In genomic region chr4:28702571-28702970, GRCh38 we compare ENCODE assay signal across 18 cellular contexts.
"Had no signal": no experiment of that assay in that cellular context is flagged by ENCODE, and none has a peak within 500 bp of the region (broad histone marks: within the 10 kb centered on the region; RNA-seq: fewer than 3 reads in every experiment).

No MANE protein-coding gene starts in this region.

- H3K27me3 Mint-ChIP-seq: activated naive CD8-positive, alpha-beta T cell treated with anti-CD3 and anti-CD28 coated beads for 36 hours; stimulated activated naive CD8-positive, alpha-beta T cell treated with anti-CD3 and anti-CD28 coated beads, Interleukin-15, Interleukin-2, amounts not matched to agents 100 ng/mL and 50 ng/mL, for 24 hours had no signal

- H3K4me3 Mint-ChIP-seq: activated naive CD8-positive, alpha-beta T cell treated with anti-CD3 and anti-CD28 coated beads for 36 hours; activated T-cell treated with anti-CD3 and anti-CD28 coated beads, Interleukin-2, amount 50 U/mL, for 72 hours; nephron; stimulated activated naive CD8-positive, alpha-beta T cell treated with anti-CD3 and anti-CD28 coated beads, Interleukin-15, Interleukin-2, amounts not matched to agents 100 ng/mL and 50 ng/mL, for 24 hours; T-helper 2 cell treated with Interferon-gamma antibody and Interleukin-4, amounts not matched to agents 5 μg/mL and 100 μg/mL, for 36 hours had no signal

- H3K79me2 ChIP-seq: hepatocyte had no signal

- H3K4me1 Mint-ChIP-seq: activated naive CD8-positive, alpha-beta T cell treated with anti-CD3 and anti-CD28 coated beads for 36 hours; nephron had no signal

- H3K4me1 ChIP-seq: sigmoid colon, upper lobe of left lung had no signal

- H2AFZ ChIP-seq: hepatocyte had no signal

- H3K4me3 ChIP-seq: hepatocyte, sigmoid colon, upper lobe of left lung had no signal

- H3K4me2 ChIP-seq: hepatocyte had no signal

- ATAC-seq: activated T-cell treated with anti-CD3 and anti-CD28 coated beads, Interleukin-2, amount 50 U/mL, for 72 hours had no signal

- H3K9me3 ChIP-seq: sigmoid colon, upper lobe of left lung had no signal

- H3K36me3 ChIP-seq: sigmoid colon, upper lobe of left lung had no signal

- H3K27ac ChIP-seq: epithelial cell of prostate, hepatocyte, sigmoid colon, upper lobe of left lung had no signal

- H3K27me3 ChIP-seq: hepatocyte, sigmoid colon, upper lobe of left lung had no signal

- DNase-seq: activated CD4-positive, alpha-beta T cell treated with anti-CD3 and anti-CD28 coated beads, Interleukin-2, amount 50 U/mL, for 48 hours; activated CD4-positive, CD25-positive, alpha-beta regulatory T cell treated with anti-CD3 and anti-CD28 coated beads, Interleukin-2, amount 50 U/mL, for 72 hours; activated gamma-delta T cell treated with Interleukin-2 at 50 U/mL for 16 hours; activated naive CD8-positive, alpha-beta T cell treated with anti-CD3 and anti-CD28 coated beads for 36 hours; activated T-cell treated with anti-CD3 and anti-CD28 coated beads, Interleukin-2, amount 50 U/mL, for 72 hours; anterior cingulate cortex; cortex of kidney; effector memory CD4-positive, alpha-beta T cell; kidney glomerular epithelial cell; sigmoid colon; stimulated activated CD4-positive, alpha-beta T cell treated with anti-CD3 and anti-CD28 coated beads, Interleukin-4, amount 100 ng/mL, for 1 hour; stimulated activated CD8-positive, alpha-beta memory T cell treated with anti-CD3 and anti-CD28 coated beads, Interleukin-4, amount 100 ng/mL, for 48 hours; upper lobe of left lung had no signal

- H3K27ac Mint-ChIP-seq: activated naive CD8-positive, alpha-beta T cell treated with anti-CD3 and anti-CD28 coated beads for 36 hours; activated T-cell treated with anti-CD3 and anti-CD28 coated beads, Interleukin-2, amount 50 U/mL, for 72 hours; nephron; stimulated activated naive CD8-positive, alpha-beta T cell treated with anti-CD3 and anti-CD28 coated beads, Interleukin-15, Interleukin-2, amounts not matched to agents 100 ng/mL and 50 ng/mL, for 24 hours; T-helper 2 cell treated with Interferon-gamma antibody and Interleukin-4, amounts not matched to agents 5 μg/mL and 100 μg/mL, for 36 hours had no signal

- H3K36me3 Mint-ChIP-seq: activated naive CD8-positive, alpha-beta T cell treated with anti-CD3 and anti-CD28 coated beads for 36 hours had no signal
